Comparison of ENCODE assay signal across 35 cellular contexts in the genomic region with DNA sequence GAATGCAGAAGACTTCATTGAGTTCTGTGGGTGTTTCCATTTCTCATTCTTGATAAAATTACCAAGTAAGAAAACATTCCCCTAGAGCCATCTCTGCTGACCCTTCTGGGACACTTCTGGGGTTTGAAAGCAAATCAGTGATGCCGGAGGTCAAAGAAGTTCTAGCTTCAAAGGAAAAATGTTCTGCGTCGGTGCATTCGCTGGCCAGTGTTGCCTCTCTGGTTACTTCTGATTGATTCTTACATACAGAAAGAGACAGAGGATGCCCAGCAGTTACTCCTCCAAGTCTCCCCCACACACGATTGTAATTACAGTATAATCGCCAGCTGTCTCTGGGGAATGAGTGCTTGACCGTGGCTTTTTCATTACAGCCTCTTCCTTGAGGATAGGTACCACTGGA.
"Had no signal": no experiment of that assay in that cellular context is flagged by ENCODE, and none has a peak within 500 bp of the region (broad histone marks: within the 10 kb centered on the region; RNA-seq: fewer than 3 reads in every experiment).

No MANE protein-coding gene starts in this region.

- H3K4me3 Mint-ChIP-seq: activated CD4-positive, alpha-beta memory T cell treated with anti-CD3 and anti-CD28 coated beads for 36 hours; activated naive CD4-positive, alpha-beta T cell treated with anti-CD3 and anti-CD28 coated beads for 36 hours; activated naive CD8-positive, alpha-beta T cell treated with anti-CD3 and anti-CD28 coated beads for 36 hours; activated T-helper 1 cell treated with anti-CD3 and anti-CD28 coated beads, Interleukin-12 subunit alpha, Interleukin-12 subunit beta, Interleukin-2, Interleukin-4 antibody, amounts not matched to agents 30 ng/mL and 10 ng/mL and 1 ng/mL, durations not matched to agents 14 hours and 24 hours and 36 hours; brain; stimulated activated naive B cell treated with anti-CD40 and anti-IgM and Interleukin-4, amounts not matched to agents 10 μg/mL and 1 μg/mL and 100 μg/mL, for 72 hours had no signal

- H3K27ac Mint-ChIP-seq: activated CD4-positive, alpha-beta memory T cell treated with anti-CD3 and anti-CD28 coated beads for 36 hours; activated naive CD4-positive, alpha-beta T cell treated with anti-CD3 and anti-CD28 coated beads for 36 hours; activated naive CD8-positive, alpha-beta T cell treated with anti-CD3 and anti-CD28 coated beads for 36 hours; activated T-helper 1 cell treated with anti-CD3 and anti-CD28 coated beads, Interleukin-12 subunit alpha, Interleukin-12 subunit beta, Interleukin-2, Interleukin-4 antibody, amounts not matched to agents 30 ng/mL and 10 ng/mL and 1 ng/mL, durations not matched to agents 14 hours and 24 hours and 36 hours; stimulated activated naive B cell treated with anti-CD40 and anti-IgM and Interleukin-4, amounts not matched to agents 10 μg/mL and 1 μg/mL and 100 μg/mL, for 72 hours had no signal

- ATAC-seq: foreskin keratinocyte; heart right ventricle; stimulated activated naive B cell treated with anti-CD40 and anti-IgM and Interleukin-4, amounts not matched to agents 10 μg/mL and 1 μg/mL and 100 μg/mL, for 72 hours; upper lobe of right lung had no signal

- H3K36me3 Mint-ChIP-seq: activated CD4-positive, alpha-beta memory T cell treated with anti-CD3 and anti-CD28 coated beads for 36 hours; activated naive CD8-positive, alpha-beta T cell treated with anti-CD3 and anti-CD28 coated beads for 36 hours; brain; natural killer cell; stimulated activated naive B cell treated with anti-CD40 and anti-IgM and Interleukin-4, amounts not matched to agents 10 μg/mL and 1 μg/mL and 100 μg/mL, for 72 hours had no signal

- H3K27me3 ChIP-seq: adrenal gland, ascending aorta, cardiac muscle cell, colonic mucosa, heart right ventricle, sigmoid colon, stomach, thyroid gland, upper lobe of right lung had no signal

- H3K27ac ChIP-seq: adrenal gland, ascending aorta, cardiac muscle cell, colonic mucosa, dorsolateral prefrontal cortex, foreskin keratinocyte, heart right ventricle, left ventricle myocardium inferior, sigmoid colon, stomach, thyroid gland, upper lobe of right lung, VCaP had no signal

- H3K27me3 Mint-ChIP-seq: stimulated activated naive B cell treated with anti-CD40 and anti-IgM and Interleukin-4, amounts not matched to agents 10 μg/mL and 1 μg/mL and 100 μg/mL, for 72 hours had no signal

- H3K9me3 Mint-ChIP-seq: activated CD4-positive, alpha-beta memory T cell treated with anti-CD3 and anti-CD28 coated beads for 36 hours; activated naive CD4-positive, alpha-beta T cell treated with anti-CD3 and anti-CD28 coated beads for 36 hours; activated naive CD8-positive, alpha-beta T cell treated with anti-CD3 and anti-CD28 coated beads for 36 hours; activated T-helper 1 cell treated with anti-CD3 and anti-CD28 coated beads, Interleukin-12 subunit alpha, Interleukin-12 subunit beta, Interleukin-2, Interleukin-4 antibody, amounts not matched to agents 30 ng/mL and 10 ng/mL and 1 ng/mL, durations not matched to agents 14 hours and 24 hours and 36 hours; natural killer cell; stimulated activated naive B cell treated with anti-CD40 and anti-IgM and Interleukin-4, amounts not matched to agents 10 μg/mL and 1 μg/mL and 100 μg/mL, for 72 hours; T-helper 1 cell treated with Interleukin-12 subunit alpha and Interleukin-12 subunit beta and Interleukin-4 antibody, amounts not matched to agents 30 μg/mL and 1 μg/mL, for 36 hours had no signal

- H3K36me3 ChIP-seq: adrenal gland, ascending aorta, cardiac muscle cell, colonic mucosa, heart right ventricle, left ventricle myocardium inferior, sigmoid colon, stomach, thyroid gland, upper lobe of right lung had no signal

- H3K4me3 ChIP-seq: adrenal gland, ascending aorta, cardiac muscle cell, colonic mucosa, dorsolateral prefrontal cortex, heart right ventricle, left ventricle myocardium inferior, lung, sigmoid colon, stomach, thyroid gland, upper lobe of right lung had no signal

- H3K4me1 ChIP-seq: adrenal gland, ascending aorta, colonic mucosa, foreskin keratinocyte, sigmoid colon, thyroid gland, upper lobe of right lung had no signal

- H3K9me3 ChIP-seq: adrenal gland, ascending aorta, colonic mucosa, sigmoid colon, stomach, thyroid gland, upper lobe of right lung had no signal

- DNase-seq: activated CD4-positive, alpha-beta memory T cell treated with anti-CD3 and anti-CD28 coated beads for 36 hours; activated CD4-positive, alpha-beta T cell treated with anti-CD3 and anti-CD28 coated beads for 4 hours; activated CD8-positive, alpha-beta memory T cell treated with anti-CD3 and anti-CD28 coated beads, Interleukin-2, amount 50 U/mL, for 4 hours; activated effector memory CD4-positive, alpha-beta T cell treated with anti-CD3 and anti-CD28 coated beads, Interleukin-2, amount 50 U/mL, for 16 hours; activated naive CD4-positive, alpha-beta T cell treated with anti-CD3 and anti-CD28 coated beads for 36 hours; activated naive CD8-positive, alpha-beta T cell treated with anti-CD3 and anti-CD28 coated beads for 36 hours; activated T-cell treated with anti-CD3 and anti-CD28 coated beads, Interleukin-2, amount 50 U/mL, for 1 hour; adrenal gland; cerebellar nuclear complex; colonic mucosa; dorsolateral prefrontal cortex; effector memory CD4-positive, alpha-beta T cell; erythroblast; foreskin keratinocyte; heart right ventricle; left ventricle myocardium inferior; mesendoderm; natural killer cell; sigmoid colon; small intestine; stimulated activated CD4-positive, alpha-beta T cell treated with anti-CD3 and anti-CD28 coated beads, Interleukin-1b, Interleukin-23, amount 100 ng/mL, for 48 hours; stimulated activated CD4-positive, alpha-beta T cell treated with anti-CD3 and anti-CD28 coated beads, Interleukin-4, amount 100 ng/mL, for 4 hours; stimulated activated CD8-positive, alpha-beta memory T cell treated with anti-CD3 and anti-CD28 coated beads, Interleukin-4, amount 100 ng/mL, for 48 hours; stimulated activated naive B cell treated with anti-CD40 and anti-IgM and Interleukin-4, amounts not matched to agents 10 μg/mL and 1 μg/mL and 100 μg/mL, for 72 hours; stomach; T-helper 9 cell; thyroid gland; upper lobe of right lung had no signal
